In genomic region chr7:156122752-156123354, GRCh38 we compare ENCODE assay signal across 24 cellular contexts.
"Had no signal": no experiment of that assay in that cellular context is flagged by ENCODE, and none has a peak within 500 bp of the region (broad histone marks: within the 10 kb centered on the region; RNA-seq: fewer than 3 reads in every experiment).

No MANE protein-coding gene starts in this region.

- H3K9me3 Mint-ChIP-seq: immature natural killer cell, mesothelial cell of epicardium had no signal

- ATAC-seq: foreskin keratinocyte, gastroesophageal sphincter, heart left ventricle, left cardiac atrium, left lung, left ventricle myocardium superior, lower lobe of right lung, mucosa of descending colon had no signal

- H3K36me3 ChIP-seq: esophagus muscularis mucosa, gastroesophageal sphincter, heart left ventricle, left lung, lower lobe of right lung had no signal

- H3K4me2 ChIP-seq: hepatocyte had no signal

- FAIRE-seq: colon, endothelial cell of umbilical vein, frontal cortex, keratinocyte had no signal

- H3K4me1 ChIP-seq: esophagus muscularis mucosa, foreskin keratinocyte, gastroesophageal sphincter, heart left ventricle, left lung, lower lobe of right lung had no signal

- H3K4me1 Mint-ChIP-seq: immature natural killer cell, mesothelial cell of epicardium, naive B cell had no signal

- H3K27me3 ChIP-seq: foreskin keratinocyte, heart left ventricle, hepatocyte, left lung had no signal

- H3K79me2 ChIP-seq: hepatocyte had no signal

- H2AFZ ChIP-seq: hepatocyte had no signal

- DNase-seq: dermis blood vessel endothelial cell; dorsolateral prefrontal cortex; effector CD4-positive, alpha-beta T cell; effector memory CD4-positive, alpha-beta T cell; foreskin keratinocyte; heart left ventricle; hypothalamus; immature natural killer cell; left cardiac atrium; left ventricle myocardium superior; lower lobe of right lung; mesenchymal stem cell; mucosa of descending colon; naive B cell had no signal

- H3K27ac ChIP-seq: coronary artery, dorsolateral prefrontal cortex, esophagus muscularis mucosa, foreskin keratinocyte, gastroesophageal sphincter, heart left ventricle, hepatocyte, left lung, lower lobe of right lung had no signal

- H3K4me3 Mint-ChIP-seq: immature natural killer cell, mesothelial cell of epicardium, naive B cell had no signal

- H3K9me3 ChIP-seq: esophagus muscularis mucosa, gastroesophageal sphincter, heart left ventricle, left lung, lower lobe of right lung, mucosa of descending colon had no signal

- H3K36me3 Mint-ChIP-seq: immature natural killer cell, mesothelial cell of epicardium, naive B cell had no signal

- H3K4me3 ChIP-seq: coronary artery, dorsolateral prefrontal cortex, esophagus muscularis mucosa, gastroesophageal sphincter, heart left ventricle, hepatocyte, left lung, lower lobe of right lung, mucosa of descending colon had no signal

- H3K27ac Mint-ChIP-seq: immature natural killer cell, mesothelial cell of epicardium, naive B cell had no signal
